ENCODE assay signal across 1 cellular context in the genomic region with DNA sequence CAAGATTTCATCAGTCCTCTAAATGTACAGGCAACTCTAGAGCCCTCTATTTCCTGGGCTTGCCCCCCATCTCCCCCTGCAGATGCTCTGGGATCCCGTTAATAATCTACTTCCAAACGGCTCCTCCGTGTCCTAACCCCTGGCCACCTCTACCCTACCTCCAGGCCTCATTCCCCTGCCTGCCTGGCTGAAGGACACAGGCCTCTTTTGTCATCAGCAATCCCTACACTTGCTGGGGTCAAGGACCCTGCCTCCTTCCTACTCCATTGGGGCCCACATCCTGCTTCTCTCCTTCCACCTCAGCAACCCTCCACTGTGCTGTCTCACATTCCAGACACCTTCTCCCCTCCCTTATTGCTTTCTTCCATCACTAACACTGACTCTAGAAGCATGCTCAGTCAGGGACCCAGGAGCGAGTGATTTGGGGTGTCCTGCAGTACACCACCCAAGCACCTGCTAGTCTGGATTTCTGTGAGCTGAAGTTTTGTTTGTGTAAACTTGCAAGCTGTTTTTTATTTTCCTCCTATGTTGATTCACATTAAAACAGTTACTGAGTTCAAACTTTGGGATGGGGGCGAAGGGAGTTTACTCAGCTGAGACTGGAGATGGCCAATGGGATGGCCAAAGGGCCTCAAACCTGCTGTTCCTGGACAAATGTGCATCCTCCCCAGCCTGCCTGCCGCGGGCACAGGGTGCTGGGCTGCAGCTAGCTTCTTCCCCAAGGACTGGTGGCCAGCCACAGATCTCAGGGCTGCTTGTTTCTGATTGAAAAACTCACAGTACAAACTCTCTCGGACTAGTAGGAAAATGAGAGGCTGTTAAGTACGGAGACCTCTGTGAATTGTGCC.
A peak's percentile ranks its signal among the peaks of the same experiment; 100 is the strongest.
TF ChIP-seq lines count a peak whose summit lies in the region.

No MANE protein-coding gene starts in this region.

TF ChIP-seq in HepG2, 621 proteins besides CTCF, POLR2A, EP300 and RAD21 (continues in another document):
- TF ChIP-seq ZNF382 (CRISPR knock-in tag; IDR thresholded peaks at IDR 0.05; ENCODE audit: borderline replicate concordance) = no peak
- TF ChIP-seq, protein P1, sequence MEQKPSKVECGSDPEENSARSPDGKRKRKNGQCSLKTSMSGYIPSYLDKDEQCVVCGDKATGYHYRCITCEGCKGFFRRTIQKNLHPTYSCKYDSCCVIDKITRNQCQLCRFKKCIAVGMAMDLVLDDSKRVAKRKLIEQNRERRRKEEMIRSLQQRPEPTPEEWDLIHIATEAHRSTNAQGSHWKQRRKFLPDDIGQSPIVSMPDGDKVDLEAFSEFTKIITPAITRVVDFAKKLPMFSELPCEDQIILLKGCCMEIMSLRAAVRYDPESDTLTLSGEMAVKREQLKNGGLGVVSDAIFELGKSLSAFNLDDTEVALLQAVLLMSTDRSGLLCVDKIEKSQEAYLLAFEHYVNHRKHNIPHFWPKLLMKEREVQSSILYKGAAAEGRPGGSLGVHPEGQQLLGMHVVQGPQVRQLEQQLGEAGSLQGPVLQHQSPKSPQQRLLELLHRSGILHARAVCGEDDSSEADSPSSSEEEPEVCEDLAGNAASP (CRISPR knock-in tag; IDR thresholded peaks at IDR 0.05; ENCODE audit: borderline replicate concordance) = peak; percentile 58; the same call in 1 of the 2 replicates
- no peak for TF ChIP-seq PRMT3 (CRISPR knock-in tag; IDR thresholded peaks at IDR 0.05; ENCODE audit: borderline replicate concordance, low read depth)
- TF ChIP-seq SIX4 (CRISPR knock-in tag; IDR thresholded peaks at IDR 0.05) = 0 out of 2 replicates have a peak, but pooled peaks have one; percentile 31
- no peak for TF ChIP-seq MIXL1 (CRISPR knock-in tag; IDR thresholded peaks at IDR 0.05)
- TF ChIP-seq, protein P2, sequence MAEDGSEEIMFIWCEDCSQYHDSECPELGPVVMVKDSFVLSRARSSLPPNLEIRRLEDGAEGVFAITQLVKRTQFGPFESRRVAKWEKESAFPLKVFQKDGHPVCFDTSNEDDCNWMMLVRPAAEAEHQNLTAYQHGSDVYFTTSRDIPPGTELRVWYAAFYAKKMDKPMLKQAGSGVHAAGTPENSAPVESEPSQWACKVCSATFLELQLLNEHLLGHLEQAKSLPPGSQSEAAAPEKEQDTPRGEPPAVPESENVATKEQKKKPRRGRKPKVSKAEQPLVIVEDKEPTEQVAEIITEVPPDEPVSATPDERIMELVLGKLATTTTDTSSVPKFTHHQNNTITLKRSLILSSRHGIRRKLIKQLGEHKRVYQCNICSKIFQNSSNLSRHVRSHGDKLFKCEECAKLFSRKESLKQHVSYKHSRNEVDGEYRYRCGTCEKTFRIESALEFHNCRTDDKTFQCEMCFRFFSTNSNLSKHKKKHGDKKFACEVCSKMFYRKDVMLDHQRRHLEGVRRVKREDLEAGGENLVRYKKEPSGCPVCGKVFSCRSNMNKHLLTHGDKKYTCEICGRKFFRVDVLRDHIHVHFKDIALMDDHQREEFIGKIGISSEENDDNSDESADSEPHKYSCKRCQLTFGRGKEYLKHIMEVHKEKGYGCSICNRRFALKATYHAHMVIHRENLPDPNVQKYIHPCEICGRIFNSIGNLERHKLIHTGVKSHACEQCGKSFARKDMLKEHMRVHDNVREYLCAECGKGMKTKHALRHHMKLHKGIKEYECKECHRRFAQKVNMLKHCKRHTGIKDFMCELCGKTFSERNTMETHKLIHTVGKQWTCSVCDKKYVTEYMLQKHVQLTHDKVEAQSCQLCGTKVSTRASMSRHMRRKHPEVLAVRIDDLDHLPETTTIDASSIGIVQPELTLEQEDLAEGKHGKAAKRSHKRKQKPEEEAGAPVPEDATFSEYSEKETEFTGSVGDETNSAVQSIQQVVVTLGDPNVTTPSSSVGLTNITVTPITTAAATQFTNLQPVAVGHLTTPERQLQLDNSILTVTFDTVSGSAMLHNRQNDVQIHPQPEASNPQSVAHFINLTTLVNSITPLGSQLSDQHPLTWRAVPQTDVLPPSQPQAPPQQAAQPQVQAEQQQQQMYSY (CRISPR knock-in tag; IDR thresholded peaks at IDR 0.05) = no peak
- peak; percentile 93 for TF ChIP-seq RXRA (CRISPR knock-in tag; IDR thresholded peaks at IDR 0.05)
- TF ChIP-seq, protein P3, sequence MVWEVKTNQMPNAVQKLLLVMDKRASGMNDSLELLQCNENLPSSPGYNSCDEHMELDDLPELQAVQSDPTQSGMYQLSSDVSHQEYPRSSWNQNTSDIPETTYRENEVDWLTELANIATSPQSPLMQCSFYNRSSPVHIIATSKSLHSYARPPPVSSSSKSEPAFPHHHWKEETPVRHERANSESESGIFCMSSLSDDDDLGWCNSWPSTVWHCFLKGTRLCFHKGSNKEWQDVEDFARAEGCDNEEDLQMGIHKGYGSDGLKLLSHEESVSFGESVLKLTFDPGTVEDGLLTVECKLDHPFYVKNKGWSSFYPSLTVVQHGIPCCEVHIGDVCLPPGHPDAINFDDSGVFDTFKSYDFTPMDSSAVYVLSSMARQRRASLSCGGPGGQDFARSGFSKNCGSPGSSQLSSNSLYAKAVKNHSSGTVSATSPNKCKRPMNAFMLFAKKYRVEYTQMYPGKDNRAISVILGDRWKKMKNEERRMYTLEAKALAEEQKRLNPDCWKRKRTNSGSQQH (CRISPR knock-in tag; IDR thresholded peaks at IDR 0.05; ENCODE audit: low read depth) = no peak
- no peak for TF ChIP-seq MED8 (CRISPR knock-in tag; IDR thresholded peaks at IDR 0.05; ENCODE audit: insufficient replicate concordance)
- TF ChIP-seq, protein P4, sequence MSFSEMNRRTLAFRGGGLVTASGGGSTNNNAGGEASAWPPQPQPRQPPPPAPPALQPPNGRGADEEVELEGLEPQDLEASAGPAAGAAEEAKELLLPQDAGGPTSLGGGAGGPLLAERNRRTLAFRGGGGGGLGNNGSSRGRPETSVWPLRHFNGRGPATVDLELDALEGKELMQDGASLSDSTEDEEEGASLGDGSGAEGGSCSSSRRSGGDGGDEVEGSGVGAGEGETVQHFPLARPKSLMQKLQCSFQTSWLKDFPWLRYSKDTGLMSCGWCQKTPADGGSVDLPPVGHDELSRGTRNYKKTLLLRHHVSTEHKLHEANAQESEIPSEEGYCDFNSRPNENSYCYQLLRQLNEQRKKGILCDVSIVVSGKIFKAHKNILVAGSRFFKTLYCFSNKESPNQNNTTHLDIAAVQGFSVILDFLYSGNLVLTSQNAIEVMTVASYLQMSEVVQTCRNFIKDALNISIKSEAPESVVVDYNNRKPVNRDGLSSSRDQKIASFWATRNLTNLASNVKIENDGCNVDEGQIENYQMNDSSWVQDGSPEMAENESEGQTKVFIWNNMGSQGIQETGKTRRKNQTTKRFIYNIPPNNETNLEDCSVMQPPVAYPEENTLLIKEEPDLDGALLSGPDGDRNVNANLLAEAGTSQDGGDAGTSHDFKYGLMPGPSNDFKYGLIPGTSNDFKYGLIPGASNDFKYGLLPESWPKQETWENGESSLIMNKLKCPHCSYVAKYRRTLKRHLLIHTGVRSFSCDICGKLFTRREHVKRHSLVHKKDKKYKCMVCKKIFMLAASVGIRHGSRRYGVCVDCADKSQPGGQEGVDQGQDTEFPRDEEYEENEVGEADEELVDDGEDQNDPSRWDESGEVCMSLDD (CRISPR knock-in tag; IDR thresholded peaks at IDR 0.05; ENCODE audit: borderline replicate concordance) = no peak
- peak; percentile 35; the same call in 1 of the 2 replicates for TF ChIP-seq NCOR1 (IDR thresholded peaks at IDR 0.05; ENCODE audit: borderline replicate concordance, low read length)
- no peak for TF ChIP-seq ZSCAN20 (CRISPR knock-in tag; IDR thresholded peaks at IDR 0.05; ENCODE audit: borderline replicate concordance)
- TF ChIP-seq, protein P5, sequence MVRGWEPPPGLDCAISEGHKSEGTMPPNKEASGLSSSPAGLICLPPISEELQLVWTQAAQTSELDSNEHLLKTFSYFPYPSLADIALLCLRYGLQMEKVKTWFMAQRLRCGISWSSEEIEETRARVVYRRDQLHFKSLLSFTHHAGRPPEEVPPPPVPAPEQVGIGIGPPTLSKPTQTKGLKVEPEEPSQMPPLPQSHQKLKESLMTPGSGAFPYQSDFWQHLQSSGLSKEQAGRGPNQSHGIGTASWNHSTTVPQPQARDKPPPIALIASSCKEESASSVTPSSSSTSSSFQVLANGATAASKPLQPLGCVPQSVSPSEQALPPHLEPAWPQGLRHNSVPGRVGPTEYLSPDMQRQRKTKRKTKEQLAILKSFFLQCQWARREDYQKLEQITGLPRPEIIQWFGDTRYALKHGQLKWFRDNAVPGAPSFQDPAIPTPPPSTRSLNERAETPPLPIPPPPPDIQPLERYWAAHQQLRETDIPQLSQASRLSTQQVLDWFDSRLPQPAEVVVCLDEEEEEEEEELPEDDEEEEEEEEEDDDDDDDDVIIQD (CRISPR knock-in tag; IDR thresholded peaks at IDR 0.05; ENCODE audit: low read depth) = no peak
- TF ChIP-seq NR2F1 (CRISPR knock-in tag; IDR thresholded peaks at IDR 0.05) = peak in 1 of 2 experiments; percentile 65; a peak in 1 of 4 replicates
- no peak for TF ChIP-seq ZNF556 (CRISPR knock-in tag; IDR thresholded peaks at IDR 0.05; ENCODE audit: borderline replicate concordance)
- no peak for TF ChIP-seq TMF1 (CRISPR knock-in tag; IDR thresholded peaks at IDR 0.05; ENCODE audit: low read depth)
- no peak for TF ChIP-seq SOX6 (IDR thresholded peaks at IDR 0.05)
- TF ChIP-seq SOX6 (CRISPR knock-in tag; IDR thresholded peaks at IDR 0.05) = peak; percentile 66
- peak; percentile 8 for TF ChIP-seq ASH2L (IDR thresholded peaks at IDR 0.05; ENCODE audit: insufficient read length, low read depth, low read length)
- peak; percentile 52; the same call in 1 of the 2 replicates for TF ChIP-seq ERF (CRISPR knock-in tag; IDR thresholded peaks at IDR 0.05)
- TF ChIP-seq DMAP1 (CRISPR knock-in tag; IDR thresholded peaks at IDR 0.05) = no peak
- 0 out of 2 replicates have a peak, but pooled peaks have one; percentile 13 for TF ChIP-seq HMG20A (CRISPR knock-in tag; IDR thresholded peaks at IDR 0.05; ENCODE audit: borderline replicate concordance)
- peak; percentile 56; the same call in 1 of the 2 replicates for TF ChIP-seq HOXA3 (CRISPR knock-in tag; IDR thresholded peaks at IDR 0.05)
- TF ChIP-seq, protein P6, sequence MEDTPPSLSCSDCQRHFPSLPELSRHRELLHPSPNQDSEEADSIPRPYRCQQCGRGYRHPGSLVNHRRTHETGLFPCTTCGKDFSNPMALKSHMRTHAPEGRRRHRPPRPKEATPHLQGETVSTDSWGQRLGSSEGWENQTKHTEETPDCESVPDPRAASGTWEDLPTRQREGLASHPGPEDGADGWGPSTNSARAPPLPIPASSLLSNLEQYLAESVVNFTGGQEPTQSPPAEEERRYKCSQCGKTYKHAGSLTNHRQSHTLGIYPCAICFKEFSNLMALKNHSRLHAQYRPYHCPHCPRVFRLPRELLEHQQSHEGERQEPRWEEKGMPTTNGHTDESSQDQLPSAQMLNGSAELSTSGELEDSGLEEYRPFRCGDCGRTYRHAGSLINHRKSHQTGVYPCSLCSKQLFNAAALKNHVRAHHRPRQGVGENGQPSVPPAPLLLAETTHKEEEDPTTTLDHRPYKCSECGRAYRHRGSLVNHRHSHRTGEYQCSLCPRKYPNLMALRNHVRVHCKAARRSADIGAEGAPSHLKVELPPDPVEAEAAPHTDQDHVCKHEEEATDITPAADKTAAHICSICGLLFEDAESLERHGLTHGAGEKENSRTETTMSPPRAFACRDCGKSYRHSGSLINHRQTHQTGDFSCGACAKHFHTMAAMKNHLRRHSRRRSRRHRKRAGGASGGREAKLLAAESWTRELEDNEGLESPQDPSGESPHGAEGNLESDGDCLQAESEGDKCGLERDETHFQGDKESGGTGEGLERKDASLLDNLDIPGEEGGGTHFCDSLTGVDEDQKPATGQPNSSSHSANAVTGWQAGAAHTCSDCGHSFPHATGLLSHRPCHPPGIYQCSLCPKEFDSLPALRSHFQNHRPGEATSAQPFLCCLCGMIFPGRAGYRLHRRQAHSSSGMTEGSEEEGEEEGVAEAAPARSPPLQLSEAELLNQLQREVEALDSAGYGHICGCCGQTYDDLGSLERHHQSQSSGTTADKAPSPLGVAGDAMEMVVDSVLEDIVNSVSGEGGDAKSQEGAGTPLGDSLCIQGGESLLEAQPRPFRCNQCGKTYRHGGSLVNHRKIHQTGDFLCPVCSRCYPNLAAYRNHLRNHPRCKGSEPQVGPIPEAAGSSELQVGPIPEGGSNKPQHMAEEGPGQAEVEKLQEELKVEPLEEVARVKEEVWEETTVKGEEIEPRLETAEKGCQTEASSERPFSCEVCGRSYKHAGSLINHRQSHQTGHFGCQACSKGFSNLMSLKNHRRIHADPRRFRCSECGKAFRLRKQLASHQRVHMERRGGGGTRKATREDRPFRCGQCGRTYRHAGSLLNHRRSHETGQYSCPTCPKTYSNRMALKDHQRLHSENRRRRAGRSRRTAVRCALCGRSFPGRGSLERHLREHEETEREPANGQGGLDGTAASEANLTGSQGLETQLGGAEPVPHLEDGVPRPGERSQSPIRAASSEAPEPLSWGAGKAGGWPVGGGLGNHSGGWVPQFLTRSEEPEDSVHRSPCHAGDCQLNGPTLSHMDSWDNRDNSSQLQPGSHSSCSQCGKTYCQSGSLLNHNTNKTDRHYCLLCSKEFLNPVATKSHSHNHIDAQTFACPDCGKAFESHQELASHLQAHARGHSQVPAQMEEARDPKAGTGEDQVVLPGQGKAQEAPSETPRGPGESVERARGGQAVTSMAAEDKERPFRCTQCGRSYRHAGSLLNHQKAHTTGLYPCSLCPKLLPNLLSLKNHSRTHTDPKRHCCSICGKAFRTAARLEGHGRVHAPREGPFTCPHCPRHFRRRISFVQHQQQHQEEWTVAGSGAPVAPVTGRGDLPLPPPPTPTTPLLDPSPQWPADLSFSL (CRISPR knock-in tag; IDR thresholded peaks at IDR 0.05) = no peak
- peak; percentile 62 for TF ChIP-seq RCOR2 (CRISPR knock-in tag; IDR thresholded peaks at IDR 0.05)
- 0 out of 2 replicates have a peak, but pooled peaks have one; percentile 31 for TF ChIP-seq ZBTB20 (CRISPR knock-in tag; IDR thresholded peaks at IDR 0.05; ENCODE audit: borderline replicate concordance, low read depth)
- no peak for TF ChIP-seq XRCC5 (optimal IDR thresholded peaks at IDR 0.05; ENCODE audit: low read length)
- TF ChIP-seq, protein P7, sequence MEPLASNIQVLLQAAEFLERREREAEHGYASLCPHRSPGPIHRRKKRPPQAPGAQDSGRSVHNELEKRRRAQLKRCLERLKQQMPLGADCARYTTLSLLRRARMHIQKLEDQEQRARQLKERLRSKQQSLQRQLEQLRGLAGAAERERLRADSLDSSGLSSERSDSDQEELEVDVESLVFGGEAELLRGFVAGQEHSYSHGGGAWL (CRISPR knock-in tag; IDR thresholded peaks at IDR 0.05) = no peak
- TF ChIP-seq ZNF30 (CRISPR knock-in tag; IDR thresholded peaks at IDR 0.05) = no peak
- TF ChIP-seq ZNF451 (CRISPR knock-in tag; IDR thresholded peaks at IDR 0.05) = no peak
- no peak for TF ChIP-seq ATF7-NPFF (CRISPR knock-in tag; IDR thresholded peaks at IDR 0.05; ENCODE audit: low read depth)
- peak; percentile 90 for TF ChIP-seq ZSCAN25 (CRISPR knock-in tag; IDR thresholded peaks at IDR 0.05)
- no peak for TF ChIP-seq TEAD2 (CRISPR knock-in tag; IDR thresholded peaks at IDR 0.05)
- TF ChIP-seq ARNTL (CRISPR knock-in tag; IDR thresholded peaks at IDR 0.05) = no peak
- no peak for TF ChIP-seq NONO (IDR thresholded peaks at IDR 0.05)
- peak; percentile 34; the same call in 1 of the 2 replicates for TF ChIP-seq NONO (CRISPR knock-in tag; conservative IDR thresholded peaks at IDR 0.05)
